8 cellular contexts compared by ENCODE assay signal in the genomic region with DNA sequence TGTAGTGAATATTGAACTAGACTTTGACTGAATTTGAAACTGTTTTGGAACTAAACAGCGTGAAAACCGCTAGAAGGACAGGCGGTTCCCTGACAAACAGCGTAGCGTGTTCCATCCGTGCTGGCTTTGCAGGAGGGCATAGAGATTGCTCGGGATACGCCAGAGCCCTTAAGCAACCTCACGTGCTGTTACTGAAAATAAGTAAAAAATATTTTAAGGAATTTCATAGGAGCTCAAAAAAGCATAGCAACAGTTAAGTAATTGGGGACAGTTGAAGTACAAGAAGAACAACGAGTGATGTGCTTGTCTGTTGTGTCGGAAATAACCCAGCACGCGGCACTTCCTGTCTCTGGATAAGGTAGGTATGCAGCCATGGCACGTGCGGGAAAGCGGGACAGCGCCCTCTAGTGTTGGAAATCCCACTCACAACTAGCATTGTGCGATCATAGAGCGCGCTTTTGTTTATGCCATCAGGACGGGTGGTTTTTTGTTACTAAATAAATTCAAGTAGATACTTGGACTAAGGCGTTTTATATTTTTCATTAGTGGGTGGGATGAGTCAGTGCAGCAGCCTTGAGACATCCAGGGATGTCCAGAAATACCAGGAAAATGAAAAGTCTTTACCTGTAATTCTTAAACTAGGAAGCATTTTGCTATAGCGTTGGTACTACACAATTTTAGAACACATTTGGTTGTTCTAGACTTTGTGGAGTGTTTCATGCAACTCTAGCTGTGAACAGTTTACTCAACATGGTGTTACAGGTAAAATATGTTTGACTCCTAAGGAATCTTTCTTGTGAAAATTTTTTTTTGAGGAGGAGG. TPM values are rescaled to one million over a fixed set of nuclear protein-coding genes. Genes with fewer than 3 reads are reported as not detected.
DNase-seq lines count a peak whose midpoint lies in the region; ATAC-seq, FAIRE-seq and TF ChIP-seq lines count a peak whose summit lies in the region.

No MANE protein-coding gene starts in this region.

- TF ChIP-seq EP300 in tibial nerve (IDR thresholded peaks at IDR 0.05) = peak in 1 of 2 donors; percentile 62

- DNase-seq in DMS53 treated with DMSO at 0.1 percent for 48 hours (lab: John Stamatoyannopoulos, UW; ENCODE audit: unreplicated experiment) = peak; percentile 91
- peak; percentile 74 to 81 for DNase-seq in SHP77 (lab: John Stamatoyannopoulos, UW)
- peak; percentile 75 for DNase-seq in activated T-helper 9 cell treated with anti-CD3 and anti-CD28 coated beads, Interleukin-2, amount 50 U/mL, for 16 hours (ENCODE audit: low read depth)
- peak; percentile 82 for DNase-seq in germinal center (ENCODE audit: low spot score)
- peak in 5 of 6 donors; percentile 35 to 78 (median 59) for DNase-seq in pancreas
- DNase-seq in tibial nerve (ENCODE audit: low spot score in 2 of 2) = peak; percentile 58 to 84

- TF ChIP-seq CTCF in pancreas (IDR thresholded peaks at IDR 0.05) (peak; percentile 56 to 75 (median 60)), tibial nerve (IDR thresholded peaks at IDR 0.05) (peak; percentile 70 to 84 (median 77))

- no peaks in the 10 kb centered on the region for H3K9me3 Mint-ChIP-seq in IgD-negative memory B cell

- H3K27me3 ChIP-seq in pancreas = no peaks in the 10 kb centered on the region
- H3K27me3 ChIP-seq in tibial nerve = no peaks in the 10 kb centered on the region

- ATAC-seq in GM21526 (IDR thresholded peaks at IDR 0.05; ENCODE audit: low FRiP score, unreplicated experiment) (peak; percentile 91), pancreas (peak; percentile 66 to 89 (median 82))

- H3K27ac Mint-ChIP-seq in IgD-negative memory B cell = peak overlapping the region; percentile 47 to 91 (median 91)

- no peak overlapping the region for H3K27ac ChIP-seq in pancreas
- H3K27ac ChIP-seq in tibial nerve = peak overlapping the region in 1 of 4 donors; percentile 23

- H3K4me3 ChIP-seq in pancreas (no peak overlapping the region), tibial nerve (no peak overlapping the region)

- 59 to 60% methylated on average over 23 of the region's 23 CpGs for WGBS in pancreas, 2 donors
- 54 to 55% methylated on average over 23 of the region's 23 CpGs for WGBS in tibial nerve, 2 donors

- no peak for TF ChIP-seq POLR2A in tibial nerve (IDR thresholded peaks at IDR 0.05)

- intact Hi-C loops in pancreas (cut with DNase I) = no loop called here

- no peaks in the 10 kb centered on the region for H3K9me3 ChIP-seq in pancreas
- H3K9me3 ChIP-seq in tibial nerve = no peaks in the 10 kb centered on the region

- H3K4me1 ChIP-seq in pancreas (no peaks in the 10 kb centered on the region), tibial nerve (peaks cover 0 to 37% (median 0%) of the 10 kb centered on the region in 4 donors)

- H3K27me3 Mint-ChIP-seq in IgD-negative memory B cell = no peaks in the 10 kb centered on the region

- H3K36me3 ChIP-seq in pancreas (peaks cover 0 to 14% (median 6%) of the 10 kb centered on the region in 3 donors), tibial nerve (peaks cover 0 to 63% (median 3%) of the 10 kb centered on the region in 3 donors)

- H3K4me3 Mint-ChIP-seq in IgD-negative memory B cell = peak overlapping the region; percentile 4 to 57 (median 35)

- H3K4me1 Mint-ChIP-seq in IgD-negative memory B cell = peaks cover 9 to 17% (median 16%) of the 10 kb centered on the region in 3 donors

- no peak for FAIRE-seq in pancreas (lab: Jason Lieb, UNC)

- no peaks in the 10 kb centered on the region for H3K36me3 Mint-ChIP-seq in IgD-negative memory B cell

RNA-seq across cellular contexts. Expression of gene DNAJB6, which starts 50.4 kb away (rescaled TPM):
- polyA plus RNA-seq in IgD-negative memory B cell (106 TPM), pancreas (10 to 100 TPM; 34.6 to 47.9 TPM)
- total RNA-seq in pancreas (10 to 100 TPM; 23.0 to 49.4 (median 28.2) TPM), tibial nerve (100 to 1,000 TPM in 2 of 4 donors, 10 to 100 TPM in 2; 85.5 to 106 (median 96.9) TPM)
